ENCODE assay signal across 25 cellular contexts in genomic region chr4:76894537-76894936, GRCh38. TPM values are rescaled to one million over a fixed set of nuclear protein-coding genes. Genes with fewer than 3 reads are reported as not detected.
"Had no signal": no experiment of that assay in that cellular context is flagged by ENCODE, and none has a peak within 500 bp of the region (broad histone marks: within the 10 kb centered on the region; RNA-seq: fewer than 3 reads in every experiment).

No MANE protein-coding gene starts in this region.

- H3K4me3 ChIP-seq: left ventricle myocardium inferior, sigmoid colon, spleen, thoracic aorta had no signal

- H3K36me3 ChIP-seq: left ventricle myocardium inferior, sigmoid colon, spleen, thoracic aorta had no signal

- H3K9me3 ChIP-seq: left ventricle myocardium inferior, sigmoid colon, spleen, thoracic aorta had no signal

- H3K27ac Mint-ChIP-seq: activated CD4-positive, alpha-beta T cell treated with anti-CD3 and anti-CD28 coated beads, Interleukin-2, amount 10 ng/mL, durations not matched to agents 7 days and 5 days; activated CD8-positive, alpha-beta memory T cell treated with anti-CD3 and anti-CD28 coated beads, Interleukin-2, amount 10 ng/mL, durations not matched to agents 7 days and 5 days; activated CD8-positive, alpha-beta T cell treated with anti-CD3 and anti-CD28 coated beads for 36 hours; activated naive CD8-positive, alpha-beta T cell treated with anti-CD3 and anti-CD28 coated beads, Interleukin-2, amount 50 U/mL, for 24 hours; activated T-helper 1 cell treated with anti-CD3 and anti-CD28 coated beads, Interleukin-12 subunit alpha, Interleukin-12 subunit beta, Interleukin-2, Interleukin-4 antibody, amounts not matched to agents 30 ng/mL and 10 ng/mL and 1 ng/mL, durations not matched to agents 14 hours and 24 hours and 36 hours; immature natural killer cell; naive thymus-derived CD4-positive, alpha-beta T cell; progenitor cell of endocrine pancreas had no signal

- DNase-seq: activated CD4-positive, alpha-beta T cell treated with anti-CD3 and anti-CD28 coated beads, Interleukin-2, amount 10 ng/mL, durations not matched to agents 7 days and 5 days; activated CD8-positive, alpha-beta memory T cell treated with anti-CD3 and anti-CD28 coated beads, Interleukin-2, amount 10 ng/mL, durations not matched to agents 7 days and 5 days; activated CD8-positive, alpha-beta T cell treated with anti-CD3 and anti-CD28 coated beads for 36 hours; activated gamma-delta T cell; activated naive CD4-positive, alpha-beta T cell treated with anti-CD3 and anti-CD28 coated beads, Interleukin-2, amount 50 U/mL, for 16 hours; activated naive CD8-positive, alpha-beta T cell treated with anti-CD3 and anti-CD28 coated beads, Interleukin-2, amount 50 U/mL, for 24 hours; foreskin fibroblast; immature natural killer cell; left ventricle myocardium inferior; naive thymus-derived CD4-positive, alpha-beta T cell; retina; sigmoid colon; spleen; stimulated activated CD4-positive, alpha-beta T cell treated with anti-CD3 and anti-CD28 coated beads, Interleukin-4, amount 100 ng/mL, for 1 hour; stimulated activated naive CD4-positive, alpha-beta T cell treated with Interleukin-2 at 50 U/mL for 16 hours had no signal

- H3K9me3 Mint-ChIP-seq: activated CD4-positive, alpha-beta T cell treated with anti-CD3 and anti-CD28 coated beads, Interleukin-2, amount 10 ng/mL, durations not matched to agents 7 days and 5 days; activated CD8-positive, alpha-beta T cell treated with anti-CD3 and anti-CD28 coated beads for 36 hours; activated naive CD8-positive, alpha-beta T cell treated with anti-CD3 and anti-CD28 coated beads, Interleukin-2, amount 50 U/mL, for 24 hours; activated T-helper 1 cell treated with anti-CD3 and anti-CD28 coated beads, Interleukin-12 subunit alpha, Interleukin-12 subunit beta, Interleukin-2, Interleukin-4 antibody, amounts not matched to agents 30 ng/mL and 10 ng/mL and 1 ng/mL, durations not matched to agents 14 hours and 24 hours and 36 hours; immature natural killer cell; naive thymus-derived CD4-positive, alpha-beta T cell; type B pancreatic cell had no signal

- ATAC-seq: activated CD4-positive, CD25-positive, alpha-beta regulatory T cell treated with anti-CD3 and anti-CD28 coated beads, Interleukin-2, amount 50 U/mL, for 24 hours; activated CD8-positive, alpha-beta memory T cell treated with anti-CD3 and anti-CD28 coated beads, Interleukin-2, amount 10 ng/mL, durations not matched to agents 7 days and 5 days; activated CD8-positive, alpha-beta T cell treated with anti-CD3 and anti-CD28 coated beads for 36 hours; activated naive CD8-positive, alpha-beta T cell treated with anti-CD3 and anti-CD28 coated beads, Interleukin-2, amount 50 U/mL, for 24 hours; naive thymus-derived CD4-positive, alpha-beta T cell had no signal

- H3K4me3 Mint-ChIP-seq: activated CD4-positive, alpha-beta T cell treated with anti-CD3 and anti-CD28 coated beads, Interleukin-2, amount 10 ng/mL, durations not matched to agents 7 days and 5 days; activated CD8-positive, alpha-beta memory T cell treated with anti-CD3 and anti-CD28 coated beads, Interleukin-2, amount 10 ng/mL, durations not matched to agents 7 days and 5 days; activated CD8-positive, alpha-beta T cell treated with anti-CD3 and anti-CD28 coated beads for 36 hours; activated naive CD8-positive, alpha-beta T cell treated with anti-CD3 and anti-CD28 coated beads, Interleukin-2, amount 50 U/mL, for 24 hours; activated T-helper 1 cell treated with anti-CD3 and anti-CD28 coated beads, Interleukin-12 subunit alpha, Interleukin-12 subunit beta, Interleukin-2, Interleukin-4 antibody, amounts not matched to agents 30 ng/mL and 10 ng/mL and 1 ng/mL, durations not matched to agents 14 hours and 24 hours and 36 hours; immature natural killer cell; naive thymus-derived CD4-positive, alpha-beta T cell; type B pancreatic cell had no signal

- H3K36me3 Mint-ChIP-seq: activated CD8-positive, alpha-beta memory T cell treated with anti-CD3 and anti-CD28 coated beads, Interleukin-2, amount 10 ng/mL, durations not matched to agents 7 days and 5 days; brain; immature natural killer cell; naive thymus-derived CD4-positive, alpha-beta T cell; type B pancreatic cell had no signal

- H3K27ac ChIP-seq: left ventricle myocardium inferior, sigmoid colon, spleen, thoracic aorta, VCaP had no signal

RNA-seq across cellular contexts. Expression of gene SOWAHB, which starts 3.4 kb away (rescaled TPM):
- total RNA-seq: activated CD4-positive, alpha-beta T cell treated with anti-CD3 and anti-CD28 coated beads, Interleukin-2, amount 10 ng/mL, durations not matched to agents 7 days and 5 days; activated CD8-positive, alpha-beta memory T cell treated with anti-CD3 and anti-CD28 coated beads, Interleukin-2, amount 10 ng/mL, durations not matched to agents 7 days and 5 days; activated CD8-positive, alpha-beta T cell treated with anti-CD3 and anti-CD28 coated beads for 36 hours; activated T-helper 1 cell treated with anti-CD3 and anti-CD28 coated beads, Interleukin-12 subunit alpha, Interleukin-12 subunit beta, Interleukin-2, Interleukin-4 antibody, amounts not matched to agents 30 ng/mL and 10 ng/mL and 1 ng/mL, durations not matched to agents 14 hours and 24 hours and 36 hours; glomerular endothelial cell; left ventricle myocardium inferior; lung microvascular endothelial cell; naive thymus-derived CD4-positive, alpha-beta T cell; T-helper 2 cell treated with Interferon-gamma antibody and Interleukin-4, amounts not matched to agents 100 ng/mL and 5 ng/mL, for 36 hours had no signal
- polyA plus RNA-seq: immature natural killer cell, spleen had no signal
